ENCODE assay signal across 18 cellular contexts in genomic region chr13:102814025-102814607, GRCh38. TPM values are rescaled to one million over a fixed set of nuclear protein-coding genes. Genes with fewer than 3 reads are reported as not detected.
DNase-seq lines count a peak whose midpoint lies in the region; ATAC-seq and TF ChIP-seq lines count a peak whose summit lies in the region.
"Had no signal": no experiment of that assay in that cellular context is flagged by ENCODE, and none has a peak within 500 bp of the region (broad histone marks: within the 10 kb centered on the region; RNA-seq: fewer than 3 reads in every experiment).

No MANE protein-coding gene starts in this region.

- intact Hi-C loops in activated CD8-positive, alpha-beta T cell treated with anti-CD3 and anti-CD28 coated beads for 36 hours (cut with micrococcal nuclease), result no loop called here

- H3K4me3 Mint-ChIP-seq in activated CD8-positive, alpha-beta T cell treated with anti-CD3 and anti-CD28 coated beads for 36 hours, result no peak overlapping the region
- no peak overlapping the region for H3K4me3 Mint-ChIP-seq in stimulated activated effector memory CD8-positive, alpha-beta T cell treated with anti-CD3 and anti-CD28 coated beads, Interleukin-12 subunit alpha, Interleukin-12 subunit beta, amount 100 ng/mL, for 72 hours
- H3K4me3 Mint-ChIP-seq: activated naive CD4-positive, alpha-beta T cell treated with anti-CD3 and anti-CD28 coated beads, Interleukin-2, amount 10 ng/mL, durations not matched to agents 7 days and 5 days; effector memory CD8-positive, alpha-beta T cell; naive B cell had no signal

- peak overlapping the region; percentile 2 for H3K27ac Mint-ChIP-seq in activated CD8-positive, alpha-beta T cell treated with anti-CD3 and anti-CD28 coated beads for 36 hours
- peak overlapping the region; percentile 41 for H3K27ac Mint-ChIP-seq in stimulated activated effector memory CD8-positive, alpha-beta T cell treated with anti-CD3 and anti-CD28 coated beads, Interleukin-12 subunit alpha, Interleukin-12 subunit beta, amount 100 ng/mL, for 72 hours
- H3K27ac Mint-ChIP-seq: activated naive CD4-positive, alpha-beta T cell treated with anti-CD3 and anti-CD28 coated beads, Interleukin-2, amount 10 ng/mL, durations not matched to agents 7 days and 5 days; effector memory CD8-positive, alpha-beta T cell; naive B cell had no signal

- TF ChIP-seq CTCF in activated CD8-positive, alpha-beta T cell treated with anti-CD3 and anti-CD28 coated beads for 36 hours (IDR thresholded peaks at IDR 0.05), result no peak

- POLR2A ChIA-PET in activated CD8-positive, alpha-beta T cell treated with anti-CD3 and anti-CD28 coated beads for 36 hours (lab: Charles Lee), result no interaction called here

- CTCF ChIA-PET in activated CD8-positive, alpha-beta T cell treated with anti-CD3 and anti-CD28 coated beads for 36 hours (lab: Charles Lee), result interaction anchor here (1.7 kb wide), 1 partner anchor 14 kb away, joined by 9 read pairs; no protein-coding TSS in a partner anchor

- no peaks in the 10 kb centered on the region for H3K27me3 Mint-ChIP-seq in activated CD8-positive, alpha-beta T cell treated with anti-CD3 and anti-CD28 coated beads for 36 hours
- H3K27me3 Mint-ChIP-seq: activated naive CD4-positive, alpha-beta T cell treated with anti-CD3 and anti-CD28 coated beads, Interleukin-2, amount 10 ng/mL, durations not matched to agents 7 days and 5 days; effector memory CD8-positive, alpha-beta T cell; naive B cell had no signal

- H3K9me3 Mint-ChIP-seq in activated CD8-positive, alpha-beta T cell treated with anti-CD3 and anti-CD28 coated beads for 36 hours, result peaks cover 4% of the 10 kb centered on the region
- H3K9me3 Mint-ChIP-seq in stimulated activated effector memory CD8-positive, alpha-beta T cell treated with anti-CD3 and anti-CD28 coated beads, Interleukin-12 subunit alpha, Interleukin-12 subunit beta, amount 100 ng/mL, for 72 hours, result peaks cover 5% of the 10 kb centered on the region

- H3K4me1 Mint-ChIP-seq in activated CD8-positive, alpha-beta T cell treated with anti-CD3 and anti-CD28 coated beads for 36 hours (ENCODE audit: low read depth), result peaks cover 24% of the 10 kb centered on the region
- peaks cover 13% of the 10 kb centered on the region for H3K4me1 Mint-ChIP-seq in stimulated activated effector memory CD8-positive, alpha-beta T cell treated with anti-CD3 and anti-CD28 coated beads, Interleukin-12 subunit alpha, Interleukin-12 subunit beta, amount 100 ng/mL, for 72 hours
- H3K4me1 Mint-ChIP-seq: naive B cell had no signal

- ATAC-seq in GM19395 (IDR thresholded peaks at IDR 0.05; ENCODE audit: unreplicated experiment) (peak; percentile 59), HG02759 (IDR thresholded peaks at IDR 0.05; ENCODE audit: unreplicated experiment) (peak; percentile 40), HG02763 (IDR thresholded peaks at IDR 0.05; ENCODE audit: unreplicated experiment) (no peak)
- no peak for ATAC-seq in activated CD8-positive, alpha-beta T cell treated with anti-CD3 and anti-CD28 coated beads for 36 hours
- ATAC-seq in stimulated activated effector memory CD8-positive, alpha-beta T cell treated with anti-CD3 and anti-CD28 coated beads, Interleukin-12 subunit alpha, Interleukin-12 subunit beta, amount 100 ng/mL, for 72 hours, result no peak
- no peak for ATAC-seq in activated CD4-positive, CD25-positive, alpha-beta regulatory T cell treated with anti-CD3 and anti-CD28 coated beads, Interleukin-2, amount 50 U/mL, for 24 hours
- ATAC-seq: effector memory CD8-positive, alpha-beta T cell; heart left ventricle had no signal

- H3K36me3 Mint-ChIP-seq in activated CD8-positive, alpha-beta T cell treated with anti-CD3 and anti-CD28 coated beads for 36 hours (ENCODE audit: low read depth), result peaks cover 33% of the 10 kb centered on the region
- H3K36me3 Mint-ChIP-seq in stimulated activated effector memory CD8-positive, alpha-beta T cell treated with anti-CD3 and anti-CD28 coated beads, Interleukin-12 subunit alpha, Interleukin-12 subunit beta, amount 100 ng/mL, for 72 hours, result peaks cover 60% of the 10 kb centered on the region

- no peak for DNase-seq in activated CD8-positive, alpha-beta T cell treated with anti-CD3 and anti-CD28 coated beads for 36 hours
- DNase-seq in stimulated activated effector memory CD8-positive, alpha-beta T cell treated with anti-CD3 and anti-CD28 coated beads, Interleukin-12 subunit alpha, Interleukin-12 subunit beta, amount 100 ng/mL, for 72 hours (ENCODE audit: low spot score in 2 of 2), result no peak
- DNase-seq in NCI-H2196 (lab: John Stamatoyannopoulos, UW; ENCODE audit: unreplicated experiment), result no peak
- DNase-seq: activated CD4-positive, alpha-beta T cell treated with anti-CD3 and anti-CD28 coated beads, Interleukin-2, amount 50 U/mL, for 1 hour; activated naive CD4-positive, alpha-beta T cell treated with anti-CD3 and anti-CD28 coated beads, Interleukin-2, amount 10 ng/mL, durations not matched to agents 7 days and 5 days; effector memory CD8-positive, alpha-beta T cell; heart left ventricle; Kasumi-1; mammary epithelial cell; naive B cell; NCI-H1417 treated with DMSO at 0.1 percent for 48 hours; NCI-H774; sigmoid colon had no signal

RNA-seq across cellular contexts. Expression of gene BIVM, which starts 15.2 kb away (rescaled TPM):
- 10 to 100 TPM; 17.3 to 18.4 TPM for total RNA-seq in activated CD8-positive, alpha-beta T cell treated with anti-CD3 and anti-CD28 coated beads for 36 hours

RNA-seq across cellular contexts. Expression of gene POGLUT2, which starts 15.3 kb away (rescaled TPM):
- 1 to 10 TPM; 3.4 to 4.2 TPM for total RNA-seq in activated CD8-positive, alpha-beta T cell treated with anti-CD3 and anti-CD28 coated beads for 36 hours
- total RNA-seq: SK-MEL-5 had no signal

RNA-seq across cellular contexts. Expression of gene ERCC5, which starts 31.7 kb away (rescaled TPM):
- 10 to 100 TPM; 59.4 to 66.5 TPM for total RNA-seq in activated CD8-positive, alpha-beta T cell treated with anti-CD3 and anti-CD28 coated beads for 36 hours

RNA-seq across cellular contexts. Expression of gene TEX30, which starts 40.5 kb away (rescaled TPM):
- total RNA-seq in activated CD8-positive, alpha-beta T cell treated with anti-CD3 and anti-CD28 coated beads for 36 hours, result 10 to 100 TPM; 30.5 to 32.8 TPM

Comparison
In these comparisons a context has a peak if more than half of its experiments do, and no peak if none do; other contexts are left out.
1. ATAC-seq: peak in GM19395 (single experiment) and HG02759 (single experiment); none in activated CD8-positive, alpha-beta T cell treated with anti-CD3 and anti-CD28 coated beads for 36 hours (single experiment), stimulated activated effector memory CD8-positive, alpha-beta T cell treated with anti-CD3 and anti-CD28 coated beads, Interleukin-12 subunit alpha, Interleukin-12 subunit beta, amount 100 ng/mL, for 72 hours (single experiment), HG02763 (single experiment) and activated CD4-positive, CD25-positive, alpha-beta regulatory T cell treated with anti-CD3 and anti-CD28 coated beads, Interleukin-2, amount 50 U/mL, for 24 hours (0 of 2).